Comparison of ENCODE assay signal across 10 cellular contexts in the genomic region with DNA sequence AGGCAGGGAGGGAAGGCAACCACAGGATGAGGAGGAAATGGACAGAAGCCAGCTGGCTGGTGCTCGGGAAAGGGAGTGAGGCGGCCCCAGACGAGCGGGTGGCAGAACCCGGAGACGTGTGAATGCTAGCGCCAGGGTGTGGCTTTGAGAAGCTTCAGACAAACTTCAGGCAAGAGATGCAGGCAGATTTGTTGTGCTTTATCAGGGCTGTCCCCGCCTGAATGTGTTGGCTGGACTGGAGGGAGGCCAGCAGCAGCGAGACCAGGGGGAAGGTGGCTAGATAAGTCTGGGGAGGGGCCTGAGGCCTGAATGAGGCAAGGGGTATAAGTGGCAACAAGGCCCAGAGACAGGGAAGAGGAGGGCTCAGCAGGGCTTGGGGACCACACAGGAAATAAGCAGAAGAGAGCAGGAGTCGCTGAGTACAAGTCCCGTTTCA. TPM values are rescaled to one million over a fixed set of nuclear protein-coding genes. Genes with fewer than 3 reads are reported as not detected.
DNase-seq lines count a peak whose midpoint lies in the region; ATAC-seq lines count a peak whose summit lies in the region.
"Had no signal": no experiment of that assay in that cellular context is flagged by ENCODE, and none has a peak within 500 bp of the region (broad histone marks: within the 10 kb centered on the region; RNA-seq: fewer than 3 reads in every experiment).

No MANE protein-coding gene starts in this region.

- H3K36me3 Mint-ChIP-seq in activated T-helper 1 cell treated with anti-CD3 and anti-CD28 coated beads, Interleukin-12 subunit alpha, Interleukin-12 subunit beta, Interleukin-2, Interleukin-4 antibody, amounts not matched to agents 30 ng/mL and 10 ng/mL and 1 ng/mL, durations not matched to agents 14 hours and 24 hours and 36 hours (ENCODE audit: low read depth): peaks cover 8% of the 10 kb centered on the region

- peaks cover 2% of the 10 kb centered on the region for H3K4me1 ChIP-seq in right cardiac atrium (ENCODE audit: control insufficient read depth, insufficient read depth, low read length)

- DNase-seq in A172 (ENCODE audit: low spot score): peak; percentile 90
- DNase-seq in activated T-helper 1 cell treated with anti-CD3 and anti-CD28 coated beads, Interleukin-12 subunit alpha, Interleukin-12 subunit beta, Interleukin-2, Interleukin-4 antibody, amounts not matched to agents 30 ng/mL and 10 ng/mL and 1 ng/mL, durations not matched to agents 14 hours and 24 hours and 36 hours (ENCODE audit: low spot score): no peak
- peak; percentile 77 to 90 (median 89) for DNase-seq in right cardiac atrium
- no peak for DNase-seq in NCI-H2029 (lab: John Stamatoyannopoulos, UW)
- DNase-seq in pons (ENCODE audit: low spot score): no peak
- DNase-seq in substantia nigra (lab: John Stamatoyannopoulos, UW): no peak
- DNase-seq in NCI-H187 (lab: John Stamatoyannopoulos, UW): no peak
- DNase-seq: MG63 had no signal

- no peak overlapping the region for H3K4me3 ChIP-seq in right cardiac atrium (ENCODE audit: low read length)
- H3K4me3 ChIP-seq: MG63 had no signal

- H3K27ac Mint-ChIP-seq in activated T-helper 1 cell treated with anti-CD3 and anti-CD28 coated beads, Interleukin-12 subunit alpha, Interleukin-12 subunit beta, Interleukin-2, Interleukin-4 antibody, amounts not matched to agents 30 ng/mL and 10 ng/mL and 1 ng/mL, durations not matched to agents 14 hours and 24 hours and 36 hours: peak overlapping the region; percentile 85

- H3K27me3 ChIP-seq in right cardiac atrium (ENCODE audit: control insufficient read depth, insufficient read depth): no peaks in the 10 kb centered on the region
- H3K27me3 ChIP-seq: MG63 had no signal

- WGBS in right cardiac atrium: 16% methylated on average over 11 of the region's 11 CpGs

- H3K27me3 Mint-ChIP-seq in activated T-helper 1 cell treated with anti-CD3 and anti-CD28 coated beads, Interleukin-12 subunit alpha, Interleukin-12 subunit beta, Interleukin-2, Interleukin-4 antibody, amounts not matched to agents 30 ng/mL and 10 ng/mL and 1 ng/mL, durations not matched to agents 14 hours and 24 hours and 36 hours (ENCODE audit: insufficient read depth): no peaks in the 10 kb centered on the region

- H3K9me3 ChIP-seq in right cardiac atrium (ENCODE audit: control insufficient read depth, low read length): no peaks in the 10 kb centered on the region
- H3K9me3 ChIP-seq: MG63 had no signal

- H3K4me3 Mint-ChIP-seq in activated T-helper 1 cell treated with anti-CD3 and anti-CD28 coated beads, Interleukin-12 subunit alpha, Interleukin-12 subunit beta, Interleukin-2, Interleukin-4 antibody, amounts not matched to agents 30 ng/mL and 10 ng/mL and 1 ng/mL, durations not matched to agents 14 hours and 24 hours and 36 hours: peak overlapping the region; percentile 42

- H3K27ac ChIP-seq in right cardiac atrium (ENCODE audit: low read length) (peak overlapping the region; percentile 84), substantia nigra (ENCODE audit: low read depth, low read length, poor library complexity, severe bottlenecking) (no peak overlapping the region)

- intact Hi-C loops in activated T-helper 1 cell treated with anti-CD3 and anti-CD28 coated beads, Interleukin-12 subunit alpha, Interleukin-12 subunit beta, Interleukin-2, Interleukin-4 antibody, amounts not matched to agents 30 ng/mL and 10 ng/mL and 1 ng/mL, durations not matched to agents 14 hours and 24 hours and 36 hours (cut with micrococcal nuclease): no loop called here
- intact Hi-C loops in right cardiac atrium (cut with DNase I): loop anchor here in 1 of 4 donors (5.0 kb wide), 1 partner anchor 36 kb away; no protein-coding TSS in a partner anchor

- no peaks in the 10 kb centered on the region for H3K9me3 Mint-ChIP-seq in activated T-helper 1 cell treated with anti-CD3 and anti-CD28 coated beads, Interleukin-12 subunit alpha, Interleukin-12 subunit beta, Interleukin-2, Interleukin-4 antibody, amounts not matched to agents 30 ng/mL and 10 ng/mL and 1 ng/mL, durations not matched to agents 14 hours and 24 hours and 36 hours

- ATAC-seq in GM18907 (IDR thresholded peaks at IDR 0.05; ENCODE audit: unreplicated experiment): peak; percentile 44
- ATAC-seq in right cardiac atrium: peak; percentile 86 to 90

- H3K4me1 Mint-ChIP-seq in activated T-helper 1 cell treated with anti-CD3 and anti-CD28 coated beads, Interleukin-12 subunit alpha, Interleukin-12 subunit beta, Interleukin-2, Interleukin-4 antibody, amounts not matched to agents 30 ng/mL and 10 ng/mL and 1 ng/mL, durations not matched to agents 14 hours and 24 hours and 36 hours (ENCODE audit: low read depth): peaks cover 8% of the 10 kb centered on the region

RNA-seq across cellular contexts. Expression of a gene that starts 22.0 kb away (rescaled TPM):
- 11.2 and 12.9 TPM in 2 replicates for total RNA-seq in A172 (2014; rRNA removed; shearing (Covaris generic))
- total RNA-seq in activated T-helper 1 cell treated with anti-CD3 and anti-CD28 coated beads, Interleukin-12 subunit alpha, Interleukin-12 subunit beta, Interleukin-2, Interleukin-4 antibody, amounts not matched to agents 30 ng/mL and 10 ng/mL and 1 ng/mL, durations not matched to agents 14 hours and 24 hours and 36 hours: 6.1 and 7.8 TPM in 2 replicates
- total RNA-seq in right cardiac atrium: 1 to 10 TPM; 4.2 to 6.7 (median 6.0) TPM
- 4.5 TPM for polyA plus RNA-seq in right cardiac atrium

RNA-seq across cellular contexts. Expression of a gene that starts 24.8 kb away (rescaled TPM):
- total RNA-seq in A172 (2014; rRNA removed; shearing (Covaris generic)): 22.1 and 28.1 TPM in 2 replicates
- total RNA-seq in activated T-helper 1 cell treated with anti-CD3 and anti-CD28 coated beads, Interleukin-12 subunit alpha, Interleukin-12 subunit beta, Interleukin-2, Interleukin-4 antibody, amounts not matched to agents 30 ng/mL and 10 ng/mL and 1 ng/mL, durations not matched to agents 14 hours and 24 hours and 36 hours: 54.2 and 56.0 TPM in 2 replicates
- total RNA-seq in right cardiac atrium: 10 to 100 TPM; 24.7 to 33.5 (median 27.1) TPM
- 13.9 TPM for polyA plus RNA-seq in right cardiac atrium

RNA-seq across cellular contexts. Expression of a gene that starts 45.4 kb away (rescaled TPM):
- total RNA-seq in A172 (2014; rRNA removed; shearing (Covaris generic)): 0.67 and 1.2 TPM in 2 replicates
- total RNA-seq in activated T-helper 1 cell treated with anti-CD3 and anti-CD28 coated beads, Interleukin-12 subunit alpha, Interleukin-12 subunit beta, Interleukin-2, Interleukin-4 antibody, amounts not matched to agents 30 ng/mL and 10 ng/mL and 1 ng/mL, durations not matched to agents 14 hours and 24 hours and 36 hours: 0.13 and 0.34 TPM in 2 replicates
- total RNA-seq in right cardiac atrium: 1 to 10 TPM in 3 of 4 donors, under 1 TPM in 1; 0.74 to 3.8 (median 1.4) TPM
- polyA plus RNA-seq in right cardiac atrium: 1.1 TPM
- total RNA-seq: RPMI7951 had no signal

Comparison
In these comparisons a context has a peak if more than half of its experiments do, and no peak if none do; other contexts are left out.
1. DNase-seq: peak in A172 (single experiment) and right cardiac atrium (3 of 3); none in activated T-helper 1 cell treated with anti-CD3 and anti-CD28 coated beads, Interleukin-12 subunit alpha, Interleukin-12 subunit beta, Interleukin-2, Interleukin-4 antibody, amounts not matched to agents 30 ng/mL and 10 ng/mL and 1 ng/mL, durations not matched to agents 14 hours and 24 hours and 36 hours (single experiment), NCI-H2029 (single experiment), pons (single experiment), substantia nigra (0 of 49) and NCI-H187 (0 of 2).